Comparison of ENCODE assay signal across 25 cellular contexts in the genomic region with DNA sequence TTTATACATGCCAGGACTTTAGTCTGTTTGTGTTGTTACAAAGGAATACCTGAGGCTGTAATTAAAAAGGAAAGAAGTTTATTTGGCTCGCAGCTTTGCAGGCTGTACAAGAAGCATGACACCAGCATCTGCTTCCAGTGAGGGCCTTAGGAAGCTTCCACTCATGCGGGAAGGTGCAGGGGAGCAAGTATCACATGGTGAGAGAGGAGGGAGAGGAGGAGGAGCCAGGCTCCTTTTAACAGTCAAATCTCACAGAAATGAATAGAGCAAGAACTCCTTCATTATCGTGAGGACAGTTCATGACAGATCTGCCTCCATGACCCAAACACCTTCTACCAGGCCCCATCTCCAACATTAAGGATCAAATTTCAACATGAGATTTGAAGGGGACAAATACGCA. TPM values are rescaled to one million over a fixed set of nuclear protein-coding genes. Genes with fewer than 3 reads are reported as not detected.
A peak's percentile ranks its signal among the peaks of the same experiment; 100 is the strongest.
DNase-seq lines count a peak whose midpoint lies in the region; ATAC-seq, FAIRE-seq and TF ChIP-seq lines count a peak whose summit lies in the region.
"Had no signal": no experiment of that assay in that cellular context is flagged by ENCODE, and none has a peak within 500 bp of the region (broad histone marks: within the 10 kb centered on the region; RNA-seq: fewer than 3 reads in every experiment).

No MANE protein-coding gene starts in this region.

- no peak overlapping the region for H2AFZ ChIP-seq in mesenchymal stem cell (ENCODE audit: low read depth, low read length)

- H3K9me3 Mint-ChIP-seq in WTC11 = peaks cover 9% of the 10 kb centered on the region

- no peaks in the 10 kb centered on the region; the same call in 1 of the 2 replicates for H3K27me3 Mint-ChIP-seq in WTC11 (ENCODE audit: low read depth)
- H3K27me3 Mint-ChIP-seq: CD8-positive, alpha-beta memory T cell had no signal

- H3K9me3 ChIP-seq in mesenchymal stem cell (ENCODE audit: control insufficient read depth, low read length) = no peaks in the 10 kb centered on the region
- H3K9me3 ChIP-seq: A549, BE2C had no signal

- no peaks in the 10 kb centered on the region for H3K36me3 Mint-ChIP-seq in WTC11
- H3K36me3 Mint-ChIP-seq: CD14-positive monocyte; CD8-positive, alpha-beta memory T cell had no signal

- H2BK12ac ChIP-seq in mesenchymal stem cell (ENCODE audit: low read length in 2 of 2) = no peak overlapping the region

- H3K36me3 ChIP-seq in mesenchymal stem cell (ENCODE audit: control insufficient read depth in 1 of 2, insufficient read depth in 2 of 2, low read depth in 1 of 2, low read length in 2 of 2) = no peaks in the 10 kb centered on the region
- H3K36me3 ChIP-seq: BE2C; BLaER1 treated with 17β-estradiol and CSF1 and Interleukin-3, amounts not matched to agents 10 nM and 100 nM had no signal

- H3K18ac ChIP-seq in mesenchymal stem cell (ENCODE audit: low read depth in 1 of 2, low read length in 2 of 2) = no peak overlapping the region

- no peak overlapping the region for H3K14ac ChIP-seq in mesenchymal stem cell (ENCODE audit: low read length in 2 of 2)

- no peak overlapping the region for H2BK15ac ChIP-seq in mesenchymal stem cell (ENCODE audit: low read depth, poor library complexity, severe bottlenecking)

- no peak overlapping the region for H3K27ac ChIP-seq in mesenchymal stem cell (ENCODE audit: low read length, poor library complexity, severe bottlenecking)
- H3K27ac ChIP-seq: A549; BLaER1 treated with 17β-estradiol and CSF1 and Interleukin-3, amounts not matched to agents 10 nM and 100 nM had no signal

- no peak overlapping the region for H4K8ac ChIP-seq in mesenchymal stem cell (ENCODE audit: low read length)

- no peak overlapping the region for H2AK5ac ChIP-seq in mesenchymal stem cell (ENCODE audit: low read length, severe bottlenecking)

- no peak overlapping the region for H3K4me3 ChIP-seq in mesenchymal stem cell (ENCODE audit: insufficient read depth in 1 of 2, low read depth in 1 of 2, low read length in 2 of 2)
- H3K4me3 ChIP-seq: A549; BLaER1 treated with 17β-estradiol and CSF1 and Interleukin-3, amounts not matched to agents 10 nM and 100 nM; GM12878 had no signal

- no peak overlapping the region for H2BK120ac ChIP-seq in mesenchymal stem cell (ENCODE audit: low read depth, low read length)

- WGBS in mesenchymal stem cell = 78% methylated on average over 4 of the region's 4 CpGs

- H3K4me1 Mint-ChIP-seq in WTC11 = peaks cover 8% of the 10 kb centered on the region
- H3K4me1 Mint-ChIP-seq: CD8-positive, alpha-beta memory T cell had no signal

- H3K79me1 ChIP-seq in mesenchymal stem cell (replicated peaks; ENCODE audit: low read length, poor library complexity, severe bottlenecking) = no peaks in the 10 kb centered on the region

- no peak for TF ChIP-seq POLR2A in GM12891 (IDR thresholded peaks at IDR 0.05; ENCODE audit: low read depth, low read length)

- H2BK5ac ChIP-seq in mesenchymal stem cell (ENCODE audit: low read depth, low read length, poor library complexity, severe bottlenecking) = no peak overlapping the region

- no peak overlapping the region for H3K4me3 Mint-ChIP-seq in WTC11
- H3K4me3 Mint-ChIP-seq: CD14-positive monocyte; CD4-positive, alpha-beta T cell; CD8-positive, alpha-beta memory T cell had no signal

- H3K4me1 ChIP-seq in mesenchymal stem cell (ENCODE audit: control insufficient read depth, insufficient read depth, low read depth, low read length) = no peaks in the 10 kb centered on the region
- H3K4me1 ChIP-seq: A549, BE2C had no signal

- H3K4me2 ChIP-seq in mesenchymal stem cell (ENCODE audit: low read length, poor library complexity, severe bottlenecking) = no peak overlapping the region
- H3K4me2 ChIP-seq: A549; BLaER1 treated with 17β-estradiol and CSF1 and Interleukin-3, amounts not matched to agents 10 nM and 100 nM had no signal

- H3K4ac ChIP-seq in mesenchymal stem cell (ENCODE audit: low read depth in 1 of 2, low read length in 2 of 2) = no peak overlapping the region

- H4K91ac ChIP-seq in mesenchymal stem cell (ENCODE audit: low read length) = peak overlapping the region; percentile 25

- no peak overlapping the region for H3K9ac ChIP-seq in mesenchymal stem cell (ENCODE audit: low read length)
- H3K9ac ChIP-seq: BLaER1 treated with 17β-estradiol and CSF1 and Interleukin-3, amounts not matched to agents 10 nM and 100 nM had no signal

- ATAC-seq in WTC11 = peak; percentile 88
- ATAC-seq: A549, GM12878 had no signal

- peaks cover 0 to 15% of the 10 kb centered on the region in 2 experiments for H3K27me3 ChIP-seq in mesenchymal stem cell (ENCODE audit: control insufficient read depth in 1 of 2, insufficient read depth in 1 of 2, low read length in 2 of 2)
- H3K27me3 ChIP-seq: BLaER1 treated with 17β-estradiol and CSF1 and Interleukin-3, amounts not matched to agents 10 nM and 100 nM had no signal

- DNase-seq in NCI-H69 (lab: John Stamatoyannopoulos, UW) (peak; percentile 14), WTC11 (ENCODE audit: low spot score) (no peak), mesenchymal stem cell (no peak), NCI-H524 (lab: John Stamatoyannopoulos, UW) (no peak), GM12891 (ENCODE audit: insufficient read length, low spot score) (no peak), kidney tubule cell (ENCODE audit: low spot score) (no peak)
- DNase-seq: 8988T; ACHN; AML-193; BE2C; CD4-positive, alpha-beta T cell; CD8-positive, alpha-beta memory T cell; DMS 273 treated with DMSO at 0.1 percent for 48 hours; DMS79; EL; GDM1; GOT3; H7; HCEC 1CT had no signal

- CTCF ChIA-PET in WTC11 (lab: Charles Lee) = interaction anchor here (1.3 to 1.8 kb wide), 2 partner anchors 38 to 67 kb away, joined by 4 to 9 read pairs; no protein-coding TSS in a partner anchor

- FAIRE-seq in GM12891 (lab: Jason Lieb, UNC) = no peak
- FAIRE-seq: A549, D721Med, GM12878, GM18507 had no signal

- no peak overlapping the region for H3K27ac Mint-ChIP-seq in WTC11
- H3K27ac Mint-ChIP-seq: CD14-positive monocyte; CD4-positive, alpha-beta T cell; CD8-positive, alpha-beta memory T cell had no signal

- no peak for TF ChIP-seq CTCF in WTC11 (IDR thresholded peaks at IDR 0.05)

- H3K23ac ChIP-seq in mesenchymal stem cell (ENCODE audit: low read length in 2 of 2) = no peak overlapping the region

- POLR2A ChIA-PET in WTC11 (lab: Charles Lee) = no interaction called here

TF ChIP-seq in WTC11, 78 proteins besides CTCF, POLR2A, EP300 and RAD21 (continues in another document):
- no peak for TF ChIP-seq AR (CRISPR knock-in tag; IDR thresholded peaks at IDR 0.05)
- TF ChIP-seq, protein P1, sequence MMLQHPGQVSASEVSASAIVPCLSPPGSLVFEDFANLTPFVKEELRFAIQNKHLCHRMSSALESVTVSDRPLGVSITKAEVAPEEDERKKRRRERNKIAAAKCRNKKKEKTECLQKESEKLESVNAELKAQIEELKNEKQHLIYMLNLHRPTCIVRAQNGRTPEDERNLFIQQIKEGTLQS (CRISPR knock-in tag; conservative IDR thresholded peaks at IDR 0.05) = no peak

TF ChIP-seq in GM12891, 5 proteins besides CTCF, POLR2A, EP300 and RAD21:
- TF ChIP-seq POU2F2 (IDR thresholded peaks at IDR 0.05; ENCODE audit: low read depth, low read length) = no peak
- TF ChIP-seq TAF1 (IDR thresholded peaks at IDR 0.05; ENCODE audit: low read depth, low read length) = no peak
- TF ChIP-seq SPI1 (IDR thresholded peaks at IDR 0.05; ENCODE audit: low read depth, low read length) = no peak
- no peak for TF ChIP-seq PAX5 (IDR thresholded peaks at IDR 0.05; ENCODE audit: insufficient read depth, low read length, severe bottlenecking)
- TF ChIP-seq POLR2AphosphoS5 (IDR thresholded peaks at IDR 0.05; ENCODE audit: low read depth, low read length) = no peak

RNA-seq across cellular contexts. Expression of gene C5orf46, which starts 18.7 kb away (rescaled TPM):
- not detected in 3 replicates for total RNA-seq in WTC11 (2021)
- polyA plus RNA-seq in mesenchymal stem cell (2013, experiment 1 of 2) = not detected
- polyA plus RNA-seq in mesenchymal stem cell (2013, experiment 2 of 2) = not detected
- polyA plus RNA-seq in GM12891 (2012; ENCODE audit: low read depth, missing spikeins) = not detected
- total RNA-seq: CD4-positive, alpha-beta T cell; CD8-positive, alpha-beta memory T cell; GM12878; H7 had no signal
- polyA plus RNA-seq: A549; CD14-positive monocyte; CD8-positive, alpha-beta memory T cell; GM12878 had no signal

RNA-seq across cellular contexts. Expression of gene SCGB3A2, which starts 46.5 kb away (rescaled TPM):
- total RNA-seq in WTC11 (2021) = 57.3 to 79.1 TPM (median 66.0 TPM) in 3 replicates
- polyA plus RNA-seq in mesenchymal stem cell (2013, experiment 1 of 2) = not detected
- not detected for polyA plus RNA-seq in mesenchymal stem cell (2013, experiment 2 of 2)
- not detected for polyA plus RNA-seq in GM12891 (2012; ENCODE audit: low read depth, missing spikeins)
- total RNA-seq: CD4-positive, alpha-beta T cell; CD8-positive, alpha-beta memory T cell; GM12878 had no signal
- polyA plus RNA-seq: A549; CD8-positive, alpha-beta memory T cell had no signal
